17 cellular contexts compared by ENCODE assay signal in the genomic region with DNA sequence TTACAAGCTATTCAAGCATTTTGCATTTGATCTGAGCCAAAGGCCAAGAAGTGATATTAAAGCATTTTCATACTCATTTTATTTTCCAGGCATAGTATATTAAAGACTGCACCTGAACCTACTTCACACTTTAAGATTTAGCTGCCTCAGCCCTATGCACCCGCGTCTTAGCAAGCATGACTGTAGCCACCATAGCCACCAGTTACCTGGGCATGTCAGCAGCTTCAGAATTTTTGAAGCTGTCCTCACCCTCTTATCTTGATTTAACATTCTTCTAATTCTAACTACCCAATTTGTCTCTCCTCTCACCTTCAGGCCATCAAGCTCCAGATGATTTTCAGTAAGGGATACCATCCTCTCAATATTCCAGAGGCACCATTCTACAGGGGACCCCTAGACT. TPM values are rescaled to one million over a fixed set of nuclear protein-coding genes. Genes with fewer than 3 reads are reported as not detected.
DNase-seq lines count a peak whose midpoint lies in the region; ATAC-seq and TF ChIP-seq lines count a peak whose summit lies in the region.
"Had no signal": no experiment of that assay in that cellular context is flagged by ENCODE, and none has a peak within 500 bp of the region (broad histone marks: within the 10 kb centered on the region; RNA-seq: fewer than 3 reads in every experiment).

No MANE protein-coding gene starts in this region.

- no peak overlapping the region for H3K4me3 ChIP-seq in parathyroid adenoma (ENCODE audit: low read depth, low read length)
- H3K4me3 ChIP-seq: A549; BLaER1 treated with 17β-estradiol and CSF1 and Interleukin-3, amounts not matched to agents 10 nM and 100 nM had no signal

- no peaks in the 10 kb centered on the region for H3K4me1 ChIP-seq in parathyroid adenoma
- H3K4me1 ChIP-seq: A549, Caco-2 had no signal

- H3K79me2 ChIP-seq in parathyroid adenoma: no peaks in the 10 kb centered on the region

- peak overlapping the region; percentile 0 for H2AFZ ChIP-seq in parathyroid adenoma

- no peak overlapping the region for H3K9ac ChIP-seq in parathyroid adenoma
- H3K9ac ChIP-seq: BLaER1 treated with 17β-estradiol and CSF1 and Interleukin-3, amounts not matched to agents 10 nM and 100 nM had no signal

- H3K4me3 Mint-ChIP-seq in T-helper 17 cell: no peak overlapping the region
- H3K4me3 Mint-ChIP-seq: B cell; CD4-positive, alpha-beta T cell; CD8-positive, alpha-beta T cell had no signal

- no peak for DNase-seq in T-helper 17 cell
- no peak for DNase-seq in 8988T
- no peak for DNase-seq in SKM-1 treated with dmso at 0.1 percent for 144 hours (lab: John Stamatoyannopoulos, UW; ENCODE audit: unreplicated experiment)
- DNase-seq in erythroblast (lab: John Stamatoyannopoulos, UW): no peak
- DNase-seq: AML-193; Caco-2; Calu3; CD4-positive, alpha-beta T cell; CD8-positive, alpha-beta T cell; DMS79 treated with DMSO at 0.1 percent for 48 hours; GF-D8 had no signal

- H3K27ac ChIP-seq in parathyroid adenoma: no peak overlapping the region
- H3K27ac ChIP-seq: A549; BLaER1 treated with 17β-estradiol and CSF1 and Interleukin-3, amounts not matched to agents 10 nM and 100 nM; C4-2B had no signal

- no peaks in the 10 kb centered on the region for H3K27me3 Mint-ChIP-seq in T-helper 17 cell
- H3K27me3 Mint-ChIP-seq: CD4-positive, alpha-beta T cell had no signal

- H3K4me2 ChIP-seq in parathyroid adenoma (ENCODE audit: low read length): peak overlapping the region; percentile 44
- H3K4me2 ChIP-seq: A549; BLaER1 treated with 17β-estradiol and CSF1 and Interleukin-3, amounts not matched to agents 10 nM and 100 nM had no signal

- TF ChIP-seq POLR2A in erythroblast (IDR thresholded peaks at IDR 0.05; ENCODE audit: low read length): no peak

- H3K9me3 ChIP-seq in T-helper 17 cell (ENCODE audit: control insufficient read depth, low read length, poor library complexity, severe bottlenecking) (no peaks in the 10 kb centered on the region), parathyroid adenoma (ENCODE audit: control insufficient read depth, low read length) (no peaks in the 10 kb centered on the region)

- peaks cover 12% of the 10 kb centered on the region for H3K4me1 Mint-ChIP-seq in T-helper 17 cell

- ATAC-seq in T-helper 17 cell: no peak
- ATAC-seq: A549; CD8-positive, alpha-beta T cell had no signal

- H3K36me3 Mint-ChIP-seq in T-helper 17 cell (ENCODE audit: low read depth): no peaks in the 10 kb centered on the region
- H3K36me3 Mint-ChIP-seq: CD8-positive, alpha-beta T cell had no signal

- no peaks in the 10 kb centered on the region for H3K36me3 ChIP-seq in parathyroid adenoma (ENCODE audit: control insufficient read depth, insufficient read depth, low read length)
- H3K36me3 ChIP-seq: BLaER1 treated with 17β-estradiol and CSF1 and Interleukin-3, amounts not matched to agents 10 nM and 100 nM had no signal

- TF ChIP-seq CTCF in parathyroid adenoma (IDR thresholded peaks at IDR 0.05): no peak

- peak overlapping the region; percentile 65 for H3K27ac Mint-ChIP-seq in T-helper 17 cell
- H3K27ac Mint-ChIP-seq: B cell; CD4-positive, alpha-beta T cell; CD8-positive, alpha-beta T cell had no signal

- H3K27me3 ChIP-seq in parathyroid adenoma (ENCODE audit: control insufficient read depth, insufficient read depth, low read length): no peaks in the 10 kb centered on the region
- H3K27me3 ChIP-seq: BLaER1 treated with 17β-estradiol and CSF1 and Interleukin-3, amounts not matched to agents 10 nM and 100 nM had no signal

RNA-seq across cellular contexts. Expression of a gene that starts 39.1 kb away (rescaled TPM):
- total RNA-seq in T-helper 17 cell: 10 to 100 TPM; 29.3 to 35.7 TPM
- total RNA-seq: A172, Caco-2, Calu3 had no signal

RNA-seq across cellular contexts. Expression of a gene that starts 40.8 kb away (rescaled TPM):
- total RNA-seq in T-helper 17 cell: 100 to 1,000 TPM; 120 to 143 TPM
